Comparison of ENCODE assay signal across 9 cellular contexts in genomic region chr16:28623172-28623711, GRCh38. TPM values are rescaled to one million over a fixed set of nuclear protein-coding genes. Genes with fewer than 3 reads are reported as not detected.
A peak's percentile ranks its signal among the peaks of the same experiment; 100 is the strongest.
DNase-seq lines count a peak whose midpoint lies in the region; ATAC-seq and TF ChIP-seq lines count a peak whose summit lies in the region.
"Had no signal": no experiment of that assay in that cellular context is flagged by ENCODE, and none has a peak within 500 bp of the region (broad histone marks: within the 10 kb centered on the region; RNA-seq: fewer than 3 reads in every experiment).

No MANE protein-coding gene starts in this region.

- no peak for TF ChIP-seq CTCF in GM12875 (IDR thresholded peaks at IDR 0.05; ENCODE audit: borderline replicate concordance, insufficient read depth, low read depth, low read length)
- TF ChIP-seq CTCF in esophagus muscularis mucosa (IDR thresholded peaks at IDR 0.05), result no peak
- no peak for TF ChIP-seq CTCF in sigmoid colon (IDR thresholded peaks at IDR 0.05)

- intact Hi-C loops in esophagus muscularis mucosa (cut with DNase I), result no loop called here
- intact Hi-C loops in sigmoid colon (cut with DNase I), result no loop called here

- no peak for TF ChIP-seq POLR2A in esophagus muscularis mucosa (IDR thresholded peaks at IDR 0.05; ENCODE audit: low read depth)
- TF ChIP-seq POLR2A in sigmoid colon (IDR thresholded peaks at IDR 0.05), result no peak

- H3K27me3 ChIP-seq in esophagus muscularis mucosa (peaks cover 0 to 9% (median 0%) of the 10 kb centered on the region in 4 donors), sigmoid colon (no peaks in the 10 kb centered on the region)

- peak overlapping the region; percentile 26 for H3K4me3 ChIP-seq in GM12875 (ENCODE audit: low read depth, low read length)
- H3K4me3 ChIP-seq in esophagus muscularis mucosa, result peak overlapping the region; percentile 52 to 60 (median 54)
- peak overlapping the region; percentile 23 to 52 (median 46) for H3K4me3 ChIP-seq in sigmoid colon

- TF ChIP-seq EP300 in esophagus muscularis mucosa (IDR thresholded peaks at IDR 0.05) (no peak), sigmoid colon (IDR thresholded peaks at IDR 0.05) (no peak)

- DNase-seq in NCI-H510A (lab: John Stamatoyannopoulos, UW) (peak; percentile 96), activated T-cell treated with anti-CD3 and anti-CD28 coated beads for 24 hours (ENCODE audit: low read depth) (peak; percentile 63), esophagus muscularis mucosa (ENCODE audit: extremely low spot score) (no peak), sigmoid colon (no peak), kidney glomerular epithelial cell (lab: John Stamatoyannopoulos, UW) (no peak), foreskin melanocyte (no peak)

- WGBS in esophagus muscularis mucosa, result 4% methylated on average over 34 of the region's 68 CpGs
- 1% methylated on average over 68 of the region's 68 CpGs for WGBS in sigmoid colon, 2 donors

- H3K4me1 ChIP-seq in esophagus muscularis mucosa, result peaks cover 3 to 14% (median 13%) of the 10 kb centered on the region in 4 donors
- H3K4me1 ChIP-seq in sigmoid colon, result peaks cover 0 to 11% (median 9%) of the 10 kb centered on the region in 4 donors

- H3K9me3 ChIP-seq in esophagus muscularis mucosa (no peaks in the 10 kb centered on the region), sigmoid colon (no peaks in the 10 kb centered on the region)

- no peak for ATAC-seq in GM18907 (IDR thresholded peaks at IDR 0.05; ENCODE audit: unreplicated experiment)

- H3K27ac ChIP-seq in esophagus muscularis mucosa (replicated peaks in 1 of 4) (peak overlapping the region in 2 of 4 donors; percentile 51 to 62), sigmoid colon (peak overlapping the region in 1 of 4 donors; percentile 43)

- peaks cover 0 to 4% (median 0%) of the 10 kb centered on the region in 4 donors for H3K36me3 ChIP-seq in esophagus muscularis mucosa
- no peaks in the 10 kb centered on the region for H3K36me3 ChIP-seq in sigmoid colon

RNA-seq across cellular contexts. Expression of gene SULT1A1, which starts 13.4 kb away (rescaled TPM):
- total RNA-seq in esophagus muscularis mucosa (10 to 100 TPM; 10.4 to 22.0 (median 16.7) TPM), sigmoid colon (10 to 100 TPM; 10.2 to 27.7 (median 15.0) TPM)
- polyA plus RNA-seq in sigmoid colon, result 100 to 1,000 TPM in 2 of 3 donors, 10 to 100 TPM in 1; 89.4 to 283 (median 276) TPM

RNA-seq across cellular contexts. Expression of gene NPIPB8, which starts 14.6 kb away (rescaled TPM):
- total RNA-seq in esophagus muscularis mucosa, result not detected
- 1 to 10 TPM in 1 of 4 donors, under 1 TPM in 2, not detected in 1; 0.27 to 1.8 (median 0.55) TPM for total RNA-seq in sigmoid colon
- polyA plus RNA-seq in sigmoid colon, result under 1 TPM in 1 of 3 donors, not detected in 2; 0.12 TPM

RNA-seq across cellular contexts. Expression of gene SULT1A2, which starts 26.4 kb away (rescaled TPM):
- total RNA-seq in esophagus muscularis mucosa, result 1 to 10 TPM in 2 of 4 donors, under 1 TPM in 1, not detected in 1; 0.97 to 1.8 (median 1.3) TPM
- 1 to 10 TPM in 1 of 4 donors, under 1 TPM in 1, not detected in 2; 0.71 to 1.9 TPM for total RNA-seq in sigmoid colon
- polyA plus RNA-seq in sigmoid colon, result 100 to 1,000 TPM in 1 of 3 donors, 10 to 100 TPM in 2; 20.4 to 101 (median 25.1) TPM
- total RNA-seq: LHCN-M2 had no signal

Comparison
In these comparisons a context has a peak if more than half of its experiments do, and no peak if none do; other contexts are left out.
1. DNase-seq: peak in NCI-H510A (single experiment) and activated T-cell treated with anti-CD3 and anti-CD28 coated beads for 24 hours (single experiment); none in esophagus muscularis mucosa (single experiment), sigmoid colon (single experiment), kidney glomerular epithelial cell (single experiment) and foreskin melanocyte (single experiment).
2. Peak in every context shown above with its lines, with median percentiles within 50 percentile points of each other: H3K4me3 ChIP-seq.